9 cellular contexts compared by ENCODE assay signal in genomic region chr17:75845933-75846700, GRCh38. TPM values are rescaled to one million over a fixed set of nuclear protein-coding genes. Genes with fewer than 3 reads are reported as not detected.
A peak's percentile ranks its signal among the peaks of the same experiment; 100 is the strongest.
DNase-seq lines count a peak whose midpoint lies in the region; ATAC-seq, FAIRE-seq and TF ChIP-seq lines count a peak whose summit lies in the region.
"Had no signal": no experiment of that assay in that cellular context is flagged by ENCODE, and none has a peak within 500 bp of the region (broad histone marks: within the 10 kb centered on the region; RNA-seq: fewer than 3 reads in every experiment).

No MANE protein-coding gene starts in this region.

- FAIRE-seq in A549 (lab: Jason Lieb, UNC) = no peak

- DNase-seq in A549 (ENCODE audit: low read depth in 1 of 2, low spot score in 1 of 2) (no peak), MV-4-11 (lab: John Stamatoyannopoulos, UW) (peak; percentile 22), coronary artery (ENCODE audit: low spot score) (no peak), natural killer cell (no peak), NAMALWA (ENCODE audit: low spot score) (no peak), activated gamma-delta T cell (lab: John Stamatoyannopoulos, UW) (no peak), cortex of kidney (lab: John Stamatoyannopoulos, UW) (no peak)

- TF ChIP-seq POLR2A in A549 (IDR thresholded peaks at IDR 0.05; ENCODE audit: low read length) = no peak

- H3K27ac Mint-ChIP-seq in natural killer cell = peak overlapping the region; percentile 84 to 94

- no peak for TF ChIP-seq EP300 in A549 (IDR thresholded peaks at IDR 0.05)

- CTCF ChIA-PET in A549 (lab: Yijun Ruan, JAX) = interaction anchor here (0.7 to 37.0 kb wide), 24 partner anchors 10 to 213 kb away, joined by 3 to 691 read pairs (median 4); partner anchors contain the start of genes GALK1, SMIM5, TRIM47 and TRIM65

- no peaks in the 10 kb centered on the region for H3K9me3 ChIP-seq in A549

- peak in 1 of 2 experiments; percentile 21; a peak in 3 of 6 replicates for ATAC-seq in A549
- no peak for ATAC-seq in natural killer cell
- no peak for ATAC-seq in activated CD4-positive, CD25-positive, alpha-beta regulatory T cell treated with anti-CD3 and anti-CD28 coated beads, Interleukin-2, amount 50 U/mL, for 24 hours

- POLR2A ChIA-PET in A549 (lab: Yijun Ruan, JAX) = interaction anchor here (0.5 to 4.4 kb wide), 3 partner anchors 9 to 66 kb away, joined by 4 to 23 read pairs (median 4); partner anchors contain the start of gene WBP2

- peaks cover 10 to 28% of the 10 kb centered on the region in 2 donors for H3K4me1 Mint-ChIP-seq in natural killer cell

- no peaks in the 10 kb centered on the region for H3K36me3 Mint-ChIP-seq in natural killer cell

- H3K4me2 ChIP-seq in A549 = peak overlapping the region; percentile 60

- H3K27me3 Mint-ChIP-seq in natural killer cell (ENCODE audit: low read depth in 2 of 2) = no peaks in the 10 kb centered on the region

- peak overlapping the region; percentile 79 to 89 for H3K27ac ChIP-seq in A549
- H3K27ac ChIP-seq in coronary artery = peak overlapping the region; percentile 91 to 96

- no peak for TF ChIP-seq RAD21 in A549 (conservative IDR thresholded peaks at IDR 0.05 in 1 of 2, IDR thresholded peaks at IDR 0.05 in 1 of 2)

- H3K4me1 ChIP-seq in A549 = peaks cover 43% of the 10 kb centered on the region

- TF ChIP-seq CTCF in A549 (IDR thresholded peaks at IDR 0.05) = no peak
- TF ChIP-seq CTCF in coronary artery (IDR thresholded peaks at IDR 0.05) = no peak
- no peak for TF ChIP-seq CTCF in natural killer cell (IDR thresholded peaks at IDR 0.05)

- WGBS in A549 (ENCODE audit: missing lambda C conversion rate) = 80% methylated on average over 22 of the region's 22 CpGs

- no peak overlapping the region for H3K4me3 ChIP-seq in A549
- H3K4me3 ChIP-seq in coronary artery = no peak overlapping the region

- intact Hi-C loops in natural killer cell (cut with micrococcal nuclease) = no loop called here

- no peaks in the 10 kb centered on the region for H3K9me3 Mint-ChIP-seq in natural killer cell

- H3K4me3 Mint-ChIP-seq in natural killer cell = no peak overlapping the region

TF ChIP-seq in A549, 52 proteins besides CTCF, POLR2A, EP300 and RAD21:
- TF ChIP-seq ESRRA (IDR thresholded peaks at IDR 0.05; ENCODE audit: borderline replicate concordance, low read length) (no peak), TP53 (CRISPR knock-in tag; IDR thresholded peaks at IDR 0.05) (no peak), REST (IDR thresholded peaks at IDR 0.05) (no peak), CHD2 (IDR thresholded peaks at IDR 0.05; ENCODE audit: low read length, partially characterized antibody) (no peak), EHMT2 (IDR thresholded peaks at IDR 0.05; ENCODE audit: low read depth) (no peak), TFCP2L1 (CRISPR knock-in tag; IDR thresholded peaks at IDR 0.05) (no peak), FOSB (CRISPR knock-in tag; IDR thresholded peaks at IDR 0.05) (no peak), FOSL2 (IDR thresholded peaks at IDR 0.05) (no peak), FOSL2 (CRISPR knock-in tag; IDR thresholded peaks at IDR 0.05) (no peak), SREBF2 (IDR thresholded peaks at IDR 0.05) (no peak), RCOR1 (IDR thresholded peaks at IDR 0.05; ENCODE audit: low read depth, low read length) (no peak)

RNA-seq across cellular contexts. Expression of gene UNC13D, which starts 1.9 kb away (rescaled TPM):
- polyA plus RNA-seq in A549 (2011; rRNA removed) = 0.97 and 1.6 TPM in 2 replicates
- polyA plus RNA-seq in A549 (2012; cell fraction: cytosol; rRNA removed) = 1.3 and 2.0 TPM in 2 replicates
- polyA plus RNA-seq in A549 (2012; cell fraction: nucleus; rRNA removed) = 6.1 and 10.5 TPM in 2 replicates
- polyA plus RNA-seq in A549 (2017; fragmentation: RNase III; extraction: RNeasy Plus Mini Kit Qiagen cat#74134 plus additional on column Dnase treatment) = 3.5 to 4.5 TPM (median 4.3 TPM) in 3 replicates
- 1.7 and 3.3 TPM in 2 replicates for polyA minus RNA-seq in A549 (2011; rRNA and poly(A)+ RNA removed)
- 100 to 1,000 TPM; 269 to 279 (median 277) TPM for total RNA-seq in natural killer cell
- total RNA-seq: RPMI7951 had no signal

RNA-seq across cellular contexts. Expression of gene WBP2, which starts 9.0 kb away (rescaled TPM):
- polyA plus RNA-seq in A549 (2011; rRNA removed) (35.6 and 39.7 TPM in 2 replicates), A549 (2017; fragmentation: RNase III; extraction: RNeasy Plus Mini Kit Qiagen cat#74134 plus additional on column Dnase treatment) (111 to 131 TPM (median 116 TPM) in 3 replicates)
- 26.6 and 35.4 TPM in 2 replicates for polyA plus RNA-seq in A549 (2012; cell fraction: cytosol; rRNA removed)
- polyA plus RNA-seq in A549 (2012; cell fraction: nucleus; rRNA removed) = 60.1 and 71.4 TPM in 2 replicates
- polyA minus RNA-seq in A549 (2011; rRNA and poly(A)+ RNA removed) = 31.8 and 40.3 TPM in 2 replicates
- 100 to 1,000 TPM in 1 of 3 donors, 10 to 100 TPM in 2; 81.1 to 106 (median 95.2) TPM for total RNA-seq in natural killer cell

RNA-seq across cellular contexts. Expression of gene TRIM47, which starts 32.3 kb away (rescaled TPM):
- polyA plus RNA-seq in A549 (2011; rRNA removed) (19.6 and 26.7 TPM in 2 replicates), A549 (2017; fragmentation: RNase III; extraction: RNeasy Plus Mini Kit Qiagen cat#74134 plus additional on column Dnase treatment) (45.3 to 54.7 TPM (median 46.6 TPM) in 3 replicates)
- 50.0 and 67.2 TPM in 2 replicates for polyA plus RNA-seq in A549 (2012; cell fraction: cytosol; rRNA removed)
- polyA plus RNA-seq in A549 (2012; cell fraction: nucleus; rRNA removed) = 162 and 183 TPM in 2 replicates
- polyA minus RNA-seq in A549 (2011; rRNA and poly(A)+ RNA removed) = 31.2 and 34.8 TPM in 2 replicates
- total RNA-seq in natural killer cell = 1 to 10 TPM; 1.2 to 2.5 (median 2.0) TPM

RNA-seq across cellular contexts. Expression of gene TRIM65, which starts 50.6 kb away (rescaled TPM):
- 13.5 and 17.4 TPM in 2 replicates for polyA plus RNA-seq in A549 (2011; rRNA removed)
- 17.8 and 28.0 TPM in 2 replicates for polyA plus RNA-seq in A549 (2012; cell fraction: cytosol; rRNA removed)
- polyA plus RNA-seq in A549 (2012; cell fraction: nucleus; rRNA removed) = 46.1 and 47.2 TPM in 2 replicates
- polyA plus RNA-seq in A549 (2017; fragmentation: RNase III; extraction: RNeasy Plus Mini Kit Qiagen cat#74134 plus additional on column Dnase treatment) = 26.2 to 30.2 TPM (median 30.1 TPM) in 3 replicates
- 12.7 and 16.0 TPM in 2 replicates for polyA minus RNA-seq in A549 (2011; rRNA and poly(A)+ RNA removed)
- 10 to 100 TPM; 19.2 to 26.9 (median 22.5) TPM for total RNA-seq in natural killer cell

RNA-seq across cellular contexts. Expression of gene MRPL38, which starts 58.6 kb away (rescaled TPM):
- polyA plus RNA-seq in A549 (2011; rRNA removed) (43.4 and 53.5 TPM in 2 replicates), A549 (2017; fragmentation: RNase III; extraction: RNeasy Plus Mini Kit Qiagen cat#74134 plus additional on column Dnase treatment) (102 to 105 TPM (median 104 TPM) in 3 replicates)
- 126 and 151 TPM in 2 replicates for polyA plus RNA-seq in A549 (2012; cell fraction: cytosol; rRNA removed)
- polyA plus RNA-seq in A549 (2012; cell fraction: nucleus; rRNA removed) = 315 and 362 TPM in 2 replicates
- polyA minus RNA-seq in A549 (2011; rRNA and poly(A)+ RNA removed) = 63.6 and 110 TPM in 2 replicates
- 100 to 1,000 TPM in 1 of 3 donors, 10 to 100 TPM in 2; 68.6 to 110 (median 96.7) TPM for total RNA-seq in natural killer cell
